In genomic region chr2:37782721-37783438, GRCh38 we compare ENCODE assay signal across 2 cellular contexts.
TF ChIP-seq lines count a peak whose summit lies in the region.

No MANE protein-coding gene starts in this region.

TF ChIP-seq in A549, 52 proteins besides CTCF, POLR2A, EP300 and RAD21 (continued from another document):
- TF ChIP-seq RCOR1 (IDR thresholded peaks at IDR 0.05; ENCODE audit: low read depth, low read length): no peak
- no peak for TF ChIP-seq MAZ (IDR thresholded peaks at IDR 0.05; ENCODE audit: borderline replicate concordance, low read depth, low read length)
- no peak for TF ChIP-seq MAX (IDR thresholded peaks at IDR 0.05)
- TF ChIP-seq SREBF2 (IDR thresholded peaks at IDR 0.05): no peak
- no peak for TF ChIP-seq HOXA7 (CRISPR knock-in tag; IDR thresholded peaks at IDR 0.05)
- no peak for TF ChIP-seq HEYL (CRISPR knock-in tag; IDR thresholded peaks at IDR 0.05)
- no peak for TF ChIP-seq EHF (CRISPR knock-in tag; IDR thresholded peaks at IDR 0.05)
- no peak for TF ChIP-seq ZC3H11A (IDR thresholded peaks at IDR 0.05)
- TF ChIP-seq ZNF302 (CRISPR knock-in tag; IDR thresholded peaks at IDR 0.05): no peak
- TF ChIP-seq KDM1A (IDR thresholded peaks at IDR 0.05; ENCODE audit: low read depth): no peak

TF ChIP-seq in IMR-90, 13 proteins besides CTCF, POLR2A, EP300 and RAD21:
- TF ChIP-seq USF2 (IDR thresholded peaks at IDR 0.05; ENCODE audit: low read depth, low read length) (no peak), MAFK (IDR thresholded peaks at IDR 0.05; ENCODE audit: low read depth, low read length) (no peak), BHLHE40 (IDR thresholded peaks at IDR 0.05; ENCODE audit: low read depth, low read length) (no peak), CEBPB (IDR thresholded peaks at IDR 0.05; ENCODE audit: low read depth, low read length) (no peak), FOS (IDR thresholded peaks at IDR 0.05; ENCODE audit: low read depth, low read length) (no peak), RCOR1 (IDR thresholded peaks at IDR 0.05; ENCODE audit: insufficient replicate concordance, low read length) (no peak), RFX5 (IDR thresholded peaks at IDR 0.05; ENCODE audit: low read depth, low read length) (no peak), ELK1 (IDR thresholded peaks at IDR 0.05; ENCODE audit: borderline replicate concordance, low read depth, low read length) (no peak), MXI1 (IDR thresholded peaks at IDR 0.05; ENCODE audit: borderline replicate concordance, low read depth, low read length) (no peak), NFE2L2 (IDR thresholded peaks at IDR 0.05; ENCODE audit: low read depth, low read length) (no peak), SMC3 (IDR thresholded peaks at IDR 0.05; ENCODE audit: low read depth, low read length) (no peak), CHD1 (IDR thresholded peaks at IDR 0.05; ENCODE audit: low read depth, low read length) (no peak), MAZ (IDR thresholded peaks at IDR 0.05; ENCODE audit: borderline replicate concordance, low read depth, low read length) (no peak)
